ENCODE assay signal across 24 cellular contexts in the genomic region with DNA sequence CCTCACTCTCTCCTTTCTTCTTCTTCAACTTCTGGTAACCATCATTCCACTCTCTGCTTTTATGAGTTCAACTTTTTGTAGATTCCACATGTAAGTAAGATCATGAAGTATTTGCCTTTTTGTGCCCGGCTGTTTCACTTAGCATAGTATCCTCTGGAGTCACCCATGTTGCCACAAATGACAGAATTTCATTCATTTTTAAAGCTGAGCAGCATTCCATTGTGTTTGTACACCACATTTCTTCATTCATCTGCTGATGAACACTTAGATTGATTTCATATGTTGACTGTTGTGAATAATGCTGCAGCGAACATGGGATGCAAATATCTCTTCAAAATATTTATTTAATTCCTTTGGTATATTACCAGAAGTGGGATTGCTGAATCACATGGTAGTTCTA.
"Had no signal": no experiment of that assay in that cellular context is flagged by ENCODE, and none has a peak within 500 bp of the region (broad histone marks: within the 10 kb centered on the region; RNA-seq: fewer than 3 reads in every experiment).

No MANE protein-coding gene starts in this region.

- H3K4me3 ChIP-seq: adrenal gland, breast epithelium, SK-N-MC had no signal

- H3K4me3 Mint-ChIP-seq: activated CD4-positive, alpha-beta memory T cell treated with anti-CD3 and anti-CD28 coated beads for 36 hours; activated CD4-positive, alpha-beta T cell treated with anti-CD3 and anti-CD28 coated beads, Interleukin-2, amount 10 ng/mL, durations not matched to agents 7 days and 5 days; activated naive CD4-positive, alpha-beta T cell treated with anti-CD3 and anti-CD28 coated beads, Interleukin-2, amount 10 ng/mL, durations not matched to agents 7 days and 5 days; activated naive CD8-positive, alpha-beta T cell treated with anti-CD3 and anti-CD28 coated beads for 36 hours; T-cell had no signal

- H3K36me3 Mint-ChIP-seq: activated CD4-positive, alpha-beta memory T cell treated with anti-CD3 and anti-CD28 coated beads for 36 hours; activated naive CD4-positive, alpha-beta T cell treated with anti-CD3 and anti-CD28 coated beads, Interleukin-2, amount 10 ng/mL, durations not matched to agents 7 days and 5 days; activated naive CD8-positive, alpha-beta T cell treated with anti-CD3 and anti-CD28 coated beads for 36 hours; T-cell had no signal

- H3K27me3 Mint-ChIP-seq: activated CD4-positive, alpha-beta memory T cell treated with anti-CD3 and anti-CD28 coated beads for 36 hours; activated naive CD4-positive, alpha-beta T cell treated with anti-CD3 and anti-CD28 coated beads, Interleukin-2, amount 10 ng/mL, durations not matched to agents 7 days and 5 days had no signal

- H3K4me1 Mint-ChIP-seq: activated CD4-positive, alpha-beta T cell treated with anti-CD3 and anti-CD28 coated beads, Interleukin-2, amount 10 ng/mL, durations not matched to agents 7 days and 5 days; activated naive CD4-positive, alpha-beta T cell treated with anti-CD3 and anti-CD28 coated beads, Interleukin-2, amount 10 ng/mL, durations not matched to agents 7 days and 5 days; activated naive CD8-positive, alpha-beta T cell treated with anti-CD3 and anti-CD28 coated beads for 36 hours; T-cell had no signal

- H3K27ac Mint-ChIP-seq: activated CD4-positive, alpha-beta memory T cell treated with anti-CD3 and anti-CD28 coated beads for 36 hours; activated CD4-positive, alpha-beta T cell treated with anti-CD3 and anti-CD28 coated beads, Interleukin-2, amount 10 ng/mL, durations not matched to agents 7 days and 5 days; activated naive CD4-positive, alpha-beta T cell treated with anti-CD3 and anti-CD28 coated beads, Interleukin-2, amount 10 ng/mL, durations not matched to agents 7 days and 5 days; activated naive CD8-positive, alpha-beta T cell treated with anti-CD3 and anti-CD28 coated beads for 36 hours; activated T-helper 2 cell treated with anti-CD3 and anti-CD28 coated beads, Interferon-gamma antibody, Interleukin-2, Interleukin-4, amounts not matched to agents 10 μg/mL and 5 μg/mL and 100 μg/mL, durations not matched to agents 14 hours and 24 hours and 36 hours; T-cell had no signal

- H3K9me3 Mint-ChIP-seq: activated CD4-positive, alpha-beta memory T cell treated with anti-CD3 and anti-CD28 coated beads for 36 hours; activated CD4-positive, alpha-beta T cell treated with anti-CD3 and anti-CD28 coated beads, Interleukin-2, amount 10 ng/mL, durations not matched to agents 7 days and 5 days; activated naive CD4-positive, alpha-beta T cell treated with anti-CD3 and anti-CD28 coated beads, Interleukin-2, amount 10 ng/mL, durations not matched to agents 7 days and 5 days; activated naive CD8-positive, alpha-beta T cell treated with anti-CD3 and anti-CD28 coated beads for 36 hours; activated T-helper 2 cell treated with anti-CD3 and anti-CD28 coated beads, Interferon-gamma antibody, Interleukin-2, Interleukin-4, amounts not matched to agents 10 μg/mL and 5 μg/mL and 100 μg/mL, durations not matched to agents 14 hours and 24 hours and 36 hours; T-cell had no signal

- DNase-seq: activated CD4-positive, alpha-beta memory T cell treated with anti-CD3 and anti-CD28 coated beads for 36 hours; activated CD4-positive, alpha-beta T cell treated with anti-CD3 and anti-CD28 coated beads, Interleukin-2, amount 10 ng/mL, durations not matched to agents 7 days and 5 days; activated CD4-positive, CD25-positive, alpha-beta regulatory T cell; activated gamma-delta T cell treated with Interleukin-2 at 50 U/mL for 16 hours; activated naive CD4-positive, alpha-beta T cell treated with anti-CD3 and anti-CD28 coated beads, Interleukin-2, amount 10 ng/mL, durations not matched to agents 7 days and 5 days; activated naive CD8-positive, alpha-beta T cell treated with anti-CD3 and anti-CD28 coated beads for 36 hours; activated T-cell treated with anti-CD3 and anti-CD28 coated beads for 4 hours; activated T-cell treated with anti-CD3 and anti-CD28 coated beads, Interleukin-2, amount 50 U/mL, for 48 hours; adrenal gland; anterior cingulate cortex; caudate nucleus; Kasumi-1; NCI-H1048; NCI-H146; NCI-H187 treated with DMSO at 0.1 percent for 48 hours; NCI-H2081 treated with DMSO at 0.1 percent for 48 hours; NCI-H2227 treated with DMSO at 0.1 percent for 48 hours; NCI-H526; NCI-H774; SIG-M5; T-cell had no signal

- ATAC-seq: T-cell had no signal
